In the genomic region with DNA sequence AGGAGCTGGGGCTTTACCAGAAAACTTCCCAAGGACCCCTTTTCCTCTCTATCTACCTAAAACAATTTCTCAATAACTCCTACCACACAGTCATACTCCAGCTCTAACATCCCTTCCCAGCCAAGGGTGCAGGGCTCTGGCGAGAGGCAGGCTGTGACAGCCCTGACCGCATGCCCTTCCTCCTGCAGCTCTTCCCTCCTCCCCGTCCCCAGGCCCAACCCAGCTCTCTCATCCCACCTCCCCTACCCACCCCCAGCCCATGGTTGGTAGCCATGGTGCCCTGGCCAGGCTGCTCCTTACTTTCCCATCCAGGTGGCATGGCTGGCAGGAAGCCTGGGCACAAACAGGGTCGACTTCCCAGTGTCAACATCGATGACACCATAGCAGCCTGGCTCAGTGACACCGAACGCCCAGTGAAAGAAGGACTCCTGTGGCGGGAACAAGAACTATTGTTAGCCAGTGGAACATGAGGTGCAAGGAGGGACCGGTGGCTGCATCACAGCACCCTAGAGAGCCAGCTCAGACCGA, we compare ENCODE assay signal across 25 cellular contexts. TPM values are rescaled to one million over a fixed set of nuclear protein-coding genes. Genes with fewer than 3 reads are reported as not detected.
DNase-seq lines count a peak whose midpoint lies in the region; ATAC-seq and TF ChIP-seq lines count a peak whose summit lies in the region.
"Had no signal": no experiment of that assay in that cellular context is flagged by ENCODE, and none has a peak within 500 bp of the region (broad histone marks: within the 10 kb centered on the region; RNA-seq: fewer than 3 reads in every experiment).

No MANE protein-coding gene starts in this region.

- no peaks in the 10 kb centered on the region for H3K9me3 Mint-ChIP-seq in WTC11
- H3K9me3 Mint-ChIP-seq in naive thymus-derived CD8-positive, alpha-beta T cell: no peaks in the 10 kb centered on the region
- H3K9me3 Mint-ChIP-seq: CD8-positive, alpha-beta T cell had no signal

- peaks cover 23% of the 10 kb centered on the region for H3K4me1 Mint-ChIP-seq in WTC11
- peaks cover 6 to 36% (median 21%) of the 10 kb centered on the region in 4 donors for H3K4me1 Mint-ChIP-seq in naive thymus-derived CD8-positive, alpha-beta T cell

- 85 to 86% methylated on average over 10 of the region's 10 CpGs for WGBS in aorta, 2 donors

- H3K36me3 ChIP-seq in right atrium auricular region (peaks cover 7% of the 10 kb centered on the region), aorta (ENCODE audit: control insufficient read depth in 1 of 2, insufficient read depth in 2 of 2, low read length in 1 of 2) (peaks cover 0 to 3% of the 10 kb centered on the region in 2 donors)

- DNase-seq in Right ventricle myocardium inferior (ENCODE audit: missing footprints) (peak; percentile 61), right atrium auricular region (ENCODE audit: low spot score) (no peak), NCI-H2196 treated with DMSO at 0.1 percent for 48 hours (lab: John Stamatoyannopoulos, UW; ENCODE audit: unreplicated experiment) (peak; percentile 27), WTC11 (ENCODE audit: low spot score) (no peak), aorta (no peak), HK-2 (ENCODE audit: unreplicated experiment) (no peak)
- no peak for DNase-seq in activated CD4-positive, alpha-beta T cell treated with anti-CD3 and anti-CD28 coated beads, Interleukin-2, amount 50 U/mL, for 1 hour
- no peak for DNase-seq in naive thymus-derived CD8-positive, alpha-beta T cell
- DNase-seq: 8988T; AML-193; C1 segment of cervical spinal cord; Calu3; CD8-positive, alpha-beta T cell; EL; HCEC 1CT; KG1; NCI-H1694 treated with DMSO at 0.1 percent for 48 hours; NCI-H2107; NCI-H2227 treated with DMSO at 0.1 percent for 48 hours; NCI-H510A treated with DMSO at 0.1 percent for 48 hours; NCI-H774; SW 1271; T-helper 17 cell had no signal

- H3K27ac ChIP-seq in right atrium auricular region: no peak overlapping the region
- no peak overlapping the region for H3K27ac ChIP-seq in aorta (ENCODE audit: low read depth in 1 of 2, low read length in 2 of 2)
- H3K27ac ChIP-seq: HL-60 had no signal

- intact Hi-C loops in Right ventricle myocardium inferior (cut with DNase I) (no loop called here), aorta (cut with DNase I) (no loop called here)

- H3K4me3 ChIP-seq in right atrium auricular region: no peak overlapping the region
- H3K4me3 ChIP-seq in aorta (ENCODE audit: low read length in 2 of 2): no peak overlapping the region
- H3K4me3 ChIP-seq: GM12878 had no signal

- H3K4me1 ChIP-seq in right atrium auricular region (peaks cover 0 to 5% of the 10 kb centered on the region in 2 donors), aorta (ENCODE audit: control insufficient read depth in 1 of 2, insufficient read depth in 2 of 2, low read length in 2 of 2) (no peaks in the 10 kb centered on the region)

- H3K27me3 ChIP-seq in right atrium auricular region (no peaks in the 10 kb centered on the region), aorta (ENCODE audit: control insufficient read depth in 1 of 2, insufficient read depth in 2 of 2, low read length in 1 of 2) (no peaks in the 10 kb centered on the region)

- H3K4me3 Mint-ChIP-seq in WTC11: no peak overlapping the region
- H3K4me3 Mint-ChIP-seq in naive thymus-derived CD8-positive, alpha-beta T cell: no peak overlapping the region
- H3K4me3 Mint-ChIP-seq: CD8-positive, alpha-beta T cell; T-helper 17 cell had no signal

- no peaks in the 10 kb centered on the region for H3K27me3 Mint-ChIP-seq in WTC11 (ENCODE audit: low read depth)
- H3K27me3 Mint-ChIP-seq in naive thymus-derived CD8-positive, alpha-beta T cell: no peaks in the 10 kb centered on the region
- H3K27me3 Mint-ChIP-seq: T-helper 17 cell had no signal

- CTCF ChIA-PET in WTC11 (lab: Charles Lee): interaction anchor here (0.9 to 2.1 kb wide), 6 partner anchors 24 to 267 kb away, joined by 3 to 8 read pairs (median 6); no protein-coding TSS in a partner anchor

- POLR2A ChIA-PET in WTC11 (lab: Charles Lee): no interaction called here
- POLR2A ChIA-PET in naive thymus-derived CD8-positive, alpha-beta T cell (lab: Charles Lee): interaction anchor here (0.8 kb wide), 1 partner anchor 9 kb away, joined by 3 read pairs; no protein-coding TSS in a partner anchor

- TF ChIP-seq CTCF in right atrium auricular region (IDR thresholded peaks at IDR 0.05) (no peak), WTC11 (IDR thresholded peaks at IDR 0.05) (no peak)

- no peaks in the 10 kb centered on the region for H3K9me3 ChIP-seq in right atrium auricular region
- no peaks in the 10 kb centered on the region for H3K9me3 ChIP-seq in aorta (ENCODE audit: control insufficient read depth, low read length)

- H3K27ac Mint-ChIP-seq in WTC11: peak overlapping the region; percentile 63; the same call in 1 of the 2 replicates
- no peak overlapping the region for H3K27ac Mint-ChIP-seq in naive thymus-derived CD8-positive, alpha-beta T cell
- H3K27ac Mint-ChIP-seq: CD8-positive, alpha-beta T cell; T-helper 17 cell had no signal

- ATAC-seq in Right ventricle myocardium inferior (no peak), WTC11 (peak; percentile 54), aorta (ENCODE audit: low FRiP score) (no peak)
- no peak for ATAC-seq in naive thymus-derived CD8-positive, alpha-beta T cell
- ATAC-seq: CD8-positive, alpha-beta T cell; GM12878; T-helper 17 cell had no signal

- H3K36me3 Mint-ChIP-seq in WTC11: no peaks in the 10 kb centered on the region; the same call in 1 of the 2 replicates
- peaks cover 0 to 19% (median 5%) of the 10 kb centered on the region in 3 donors for H3K36me3 Mint-ChIP-seq in naive thymus-derived CD8-positive, alpha-beta T cell

TF ChIP-seq in WTC11, 78 proteins besides CTCF, POLR2A, EP300 and RAD21 (continues in another document):
- TF ChIP-seq, protein P1, sequence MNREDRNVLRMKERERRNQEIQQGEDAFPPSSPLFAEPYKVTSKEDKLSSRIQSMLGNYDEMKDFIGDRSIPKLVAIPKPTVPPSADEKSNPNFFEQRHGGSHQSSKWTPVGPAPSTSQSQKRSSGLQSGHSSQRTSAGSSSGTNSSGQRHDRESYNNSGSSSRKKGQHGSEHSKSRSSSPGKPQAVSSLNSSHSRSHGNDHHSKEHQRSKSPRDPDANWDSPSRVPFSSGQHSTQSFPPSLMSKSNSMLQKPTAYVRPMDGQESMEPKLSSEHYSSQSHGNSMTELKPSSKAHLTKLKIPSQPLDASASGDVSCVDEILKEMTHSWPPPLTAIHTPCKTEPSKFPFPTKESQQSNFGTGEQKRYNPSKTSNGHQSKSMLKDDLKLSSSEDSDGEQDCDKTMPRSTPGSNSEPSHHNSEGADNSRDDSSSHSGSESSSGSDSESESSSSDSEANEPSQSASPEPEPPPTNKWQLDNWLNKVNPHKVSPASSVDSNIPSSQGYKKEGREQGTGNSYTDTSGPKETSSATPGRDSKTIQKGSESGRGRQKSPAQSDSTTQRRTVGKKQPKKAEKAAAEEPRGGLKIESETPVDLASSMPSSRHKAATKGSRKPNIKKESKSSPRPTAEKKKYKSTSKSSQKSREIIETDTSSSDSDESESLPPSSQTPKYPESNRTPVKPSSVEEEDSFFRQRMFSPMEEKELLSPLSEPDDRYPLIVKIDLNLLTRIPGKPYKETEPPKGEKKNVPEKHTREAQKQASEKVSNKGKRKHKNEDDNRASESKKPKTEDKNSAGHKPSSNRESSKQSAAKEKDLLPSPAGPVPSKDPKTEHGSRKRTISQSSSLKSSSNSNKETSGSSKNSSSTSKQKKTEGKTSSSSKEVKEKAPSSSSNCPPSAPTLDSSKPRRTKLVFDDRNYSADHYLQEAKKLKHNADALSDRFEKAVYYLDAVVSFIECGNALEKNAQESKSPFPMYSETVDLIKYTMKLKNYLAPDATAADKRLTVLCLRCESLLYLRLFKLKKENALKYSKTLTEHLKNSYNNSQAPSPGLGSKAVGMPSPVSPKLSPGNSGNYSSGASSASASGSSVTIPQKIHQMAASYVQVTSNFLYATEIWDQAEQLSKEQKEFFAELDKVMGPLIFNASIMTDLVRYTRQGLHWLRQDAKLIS (CRISPR knock-in tag; IDR thresholded peaks at IDR 0.05; ENCODE audit: borderline replicate concordance): no peak
- TF ChIP-seq, protein P2, sequence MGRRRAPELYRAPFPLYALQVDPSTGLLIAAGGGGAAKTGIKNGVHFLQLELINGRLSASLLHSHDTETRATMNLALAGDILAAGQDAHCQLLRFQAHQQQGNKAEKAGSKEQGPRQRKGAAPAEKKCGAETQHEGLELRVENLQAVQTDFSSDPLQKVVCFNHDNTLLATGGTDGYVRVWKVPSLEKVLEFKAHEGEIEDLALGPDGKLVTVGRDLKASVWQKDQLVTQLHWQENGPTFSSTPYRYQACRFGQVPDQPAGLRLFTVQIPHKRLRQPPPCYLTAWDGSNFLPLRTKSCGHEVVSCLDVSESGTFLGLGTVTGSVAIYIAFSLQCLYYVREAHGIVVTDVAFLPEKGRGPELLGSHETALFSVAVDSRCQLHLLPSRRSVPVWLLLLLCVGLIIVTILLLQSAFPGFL (CRISPR knock-in tag; IDR thresholded peaks at IDR 0.05; ENCODE audit: borderline replicate concordance): no peak
- TF ChIP-seq ATF1 (CRISPR knock-in tag; IDR thresholded peaks at IDR 0.05) (no peak), SOX15 (CRISPR knock-in tag; IDR thresholded peaks at IDR 0.05) (no peak)

RNA-seq across cellular contexts. Expression of gene PEPD, which starts 10.8 kb away (rescaled TPM):
- total RNA-seq in Right ventricle myocardium inferior (32.1 TPM), right atrium auricular region (10 to 100 TPM; 27.1 to 38.9 TPM), WTC11 (2021) (76.5 to 83.1 TPM (median 78.6 TPM) in 3 replicates), aorta (10 to 100 TPM; 54.3 to 56.6 TPM)
- 10 to 100 TPM; 31.6 to 33.5 TPM for total RNA-seq in naive thymus-derived CD8-positive, alpha-beta T cell
- polyA plus RNA-seq in naive thymus-derived CD8-positive, alpha-beta T cell: 100 to 1,000 TPM; 117 to 139 (median 118) TPM
- polyA plus RNA-seq in aorta: 100 to 1,000 TPM in 1 of 2 donors, 10 to 100 TPM in 1; 48.2 to 186 TPM

Comparison
In these comparisons a context has a peak if more than half of its experiments do, and no peak if none do; other contexts are left out.
1. DNase-seq: peak in Right ventricle myocardium inferior (single experiment) and NCI-H2196 treated with DMSO at 0.1 percent for 48 hours (single experiment); none in right atrium auricular region (single experiment), WTC11 (single experiment), activated CD4-positive, alpha-beta T cell treated with anti-CD3 and anti-CD28 coated beads, Interleukin-2, amount 50 U/mL, for 1 hour (single experiment), naive thymus-derived CD8-positive, alpha-beta T cell (0 of 10), aorta (0 of 2) and HK-2 (single experiment).